Comparison of ENCODE assay signal across 8 cellular contexts in genomic region chr16:8173111-8173644, GRCh38.
DNase-seq lines count a peak whose midpoint lies in the region; ATAC-seq, FAIRE-seq and TF ChIP-seq lines count a peak whose summit lies in the region.

No MANE protein-coding gene starts in this region.

- H3K9ac ChIP-seq in NT2/D1 (ENCODE audit: insufficient read length, low read depth) (no peak overlapping the region), kidney (ENCODE audit: low read length in 2 of 2) (no peak overlapping the region)

- intact Hi-C loops in kidney (cut with DNase I): no loop called here

- peak; percentile 29 to 77 (median 68) for DNase-seq in NCI-H1417 (lab: John Stamatoyannopoulos, UW)
- no peak for DNase-seq in NCI-H1417 treated with DMSO at 0.1 percent for 48 hours (lab: John Stamatoyannopoulos, UW)
- peak; percentile 23 for DNase-seq in HTR-8/SVneo (ENCODE audit: insufficient read length, low spot score)
- peak; percentile 94 for DNase-seq in NT2/D1 (ENCODE audit: low read depth, low spot score)
- peak; percentile 36 for DNase-seq in brain microvascular endothelial cell
- DNase-seq in kidney: no peak
- DNase-seq in stimulated activated CD4-positive, alpha-beta T cell treated with anti-CD3 and anti-CD28 coated beads, Interleukin-4, amount 100 ng/mL, for 48 hours (ENCODE audit: low read depth in 2 of 2): peak; percentile 11 to 30
- no peak for DNase-seq in T-cell

- H3K27ac Mint-ChIP-seq in T-cell: no peak overlapping the region

- no peak for ATAC-seq in T-cell (replicated peaks in 1 of 4)

- H3K27ac ChIP-seq in brain microvascular endothelial cell (no peak overlapping the region), kidney (ENCODE audit: low read depth in 2 of 2, low read length in 2 of 2) (no peak overlapping the region)

- POLR2A ChIA-PET in T-cell (lab: Charles Lee): no interaction called here

- no peak overlapping the region for H3K4me3 Mint-ChIP-seq in T-cell

- FAIRE-seq in HTR-8/SVneo (lab: Jason Lieb, UNC): no peak
- FAIRE-seq in kidney (lab: Jason Lieb, UNC): no peak

- peaks cover under 1% of the 10 kb centered on the region for H3K4me1 ChIP-seq in NT2/D1 (ENCODE audit: insufficient read depth, insufficient read length)
- H3K4me1 ChIP-seq in kidney (ENCODE audit: control insufficient read depth in 1 of 2, insufficient read depth in 1 of 2, low read depth in 1 of 2, low read length in 2 of 2): no peaks in the 10 kb centered on the region

- TF ChIP-seq CTCF in brain microvascular endothelial cell (IDR thresholded peaks at IDR 0.05; ENCODE audit: low read depth, low read length, missing control alignments) (peak; percentile 67), kidney (IDR thresholded peaks at IDR 0.05; ENCODE audit: borderline replicate concordance, extremely low read depth, insufficient read depth) (peak; percentile 80)

- H3K27me3 Mint-ChIP-seq in T-cell: no peaks in the 10 kb centered on the region

- H3K27me3 ChIP-seq in NT2/D1 (ENCODE audit: insufficient read depth, insufficient read length): no peaks in the 10 kb centered on the region
- no peaks in the 10 kb centered on the region for H3K27me3 ChIP-seq in brain microvascular endothelial cell (replicated peaks)

- peaks cover 13 to 17% (median 16%) of the 10 kb centered on the region in 3 donors for H3K9me3 Mint-ChIP-seq in T-cell

- H3K36me3 Mint-ChIP-seq in T-cell: no peaks in the 10 kb centered on the region

- CTCF ChIA-PET in T-cell (lab: Charles Lee): no interaction called here

- H3K4me3 ChIP-seq in NT2/D1 (ENCODE audit: insufficient read length, low read depth): no peak overlapping the region
- no peak overlapping the region for H3K4me3 ChIP-seq in brain microvascular endothelial cell (ENCODE audit: low read depth, low read length)
- no peak overlapping the region for H3K4me3 ChIP-seq in kidney (ENCODE audit: low read length in 2 of 2)

- peaks cover 0 to 2% (median 0%) of the 10 kb centered on the region in 3 donors for H3K4me1 Mint-ChIP-seq in T-cell

- no peaks in the 10 kb centered on the region; the same call in 1 of the 2 replicates for H3K9me3 ChIP-seq in NT2/D1 (ENCODE audit: insufficient read depth, low read length)
- no peaks in the 10 kb centered on the region for H3K9me3 ChIP-seq in kidney (ENCODE audit: control insufficient read depth in 1 of 2, low read length in 2 of 2)

- no peaks in the 10 kb centered on the region for H3K36me3 ChIP-seq in NT2/D1 (ENCODE audit: insufficient read depth, insufficient read length, low read length)
- no peaks in the 10 kb centered on the region for H3K36me3 ChIP-seq in brain microvascular endothelial cell (replicated peaks)
- H3K36me3 ChIP-seq in kidney (ENCODE audit: control insufficient read depth in 1 of 2, insufficient read depth in 2 of 2, low read length in 2 of 2): no peaks in the 10 kb centered on the region

- in situ Hi-C loops in brain microvascular endothelial cell (cut with HindIII; ENCODE audit: low pct_ligation_motif_present, low sequenced_read_pairs): no loop called here

Comparison
In these comparisons a context has a peak if more than half of its experiments do, and no peak if none do; other contexts are left out.
1. DNase-seq: peak in NCI-H1417 (3 of 3), HTR-8/SVneo (single experiment), NT2/D1 (single experiment), brain microvascular endothelial cell (single experiment) and stimulated activated CD4-positive, alpha-beta T cell treated with anti-CD3 and anti-CD28 coated beads, Interleukin-4, amount 100 ng/mL, for 48 hours (2 of 2); none in NCI-H1417 treated with DMSO at 0.1 percent for 48 hours (single experiment), kidney (single experiment) and T-cell (0 of 34).